19 cellular contexts compared by ENCODE assay signal in the genomic region with DNA sequence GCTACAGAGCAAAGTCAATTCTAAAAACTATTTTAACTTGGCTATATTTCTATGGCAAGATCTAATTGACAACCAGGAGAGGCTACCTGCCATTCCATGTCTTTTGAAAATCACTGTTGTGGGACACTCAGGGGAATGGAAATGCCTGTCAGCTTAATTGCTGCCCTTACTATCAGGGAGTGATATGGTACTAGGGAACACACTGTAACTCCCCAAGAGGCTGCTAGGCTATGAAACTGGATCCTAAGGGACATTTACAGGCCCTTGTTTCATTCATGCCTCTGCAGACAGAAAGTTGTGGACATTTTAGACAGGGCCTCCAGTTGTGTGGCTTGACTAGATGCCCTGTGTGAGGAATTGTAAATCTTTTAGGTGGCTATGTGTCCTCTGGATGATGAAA. TPM values are rescaled to one million over a fixed set of nuclear protein-coding genes. Genes with fewer than 3 reads are reported as not detected.
DNase-seq lines count a peak whose midpoint lies in the region; ATAC-seq, FAIRE-seq and TF ChIP-seq lines count a peak whose summit lies in the region.
"Had no signal": no experiment of that assay in that cellular context is flagged by ENCODE, and none has a peak within 500 bp of the region (broad histone marks: within the 10 kb centered on the region; RNA-seq: fewer than 3 reads in every experiment).

No MANE protein-coding gene starts in this region.

- no peak overlapping the region for H3K4me2 ChIP-seq in GM23338
- no peak overlapping the region for H3K4me2 ChIP-seq in IMR-90 (ENCODE audit: low read depth, low read length)

- no peak overlapping the region for H3K27ac Mint-ChIP-seq in GM23338
- H3K27ac Mint-ChIP-seq: CD4-positive, alpha-beta memory T cell had no signal

- H3K79me1 ChIP-seq in IMR-90 (ENCODE audit: low read depth in 1 of 2, low read length in 2 of 2) = no peaks in the 10 kb centered on the region

- no peaks in the 10 kb centered on the region for H4K20me1 ChIP-seq in GM23338 (replicated peaks; ENCODE audit: insufficient read depth)
- H4K20me1 ChIP-seq in IMR-90 (ENCODE audit: insufficient read depth, low read length) = no peaks in the 10 kb centered on the region

- intact Hi-C loops in IMR-90 (cut with micrococcal nuclease) = no loop called here
- intact Hi-C loops in heart left ventricle (cut with DNase I) = no loop called here
- intact Hi-C loops in left ventricle myocardium superior (cut with micrococcal nuclease) = no loop called here

- no peaks in the 10 kb centered on the region for H3F3A ChIP-seq in GM23338 (replicated peaks; ENCODE audit: low read depth)

- no peak overlapping the region for H2BK15ac ChIP-seq in IMR-90 (ENCODE audit: low read depth, low read length)

- DNase-seq in GM23338 (ENCODE audit: low spot score) (no peak), IMR-90 (no peak), heart left ventricle (no peak), left ventricle myocardium superior (no peak), hypothalamus (lab: John Stamatoyannopoulos, UW) (no peak), RCC 7860 (ENCODE audit: low spot score) (no peak), nucleus accumbens (lab: John Stamatoyannopoulos, UW) (no peak)
- DNase-seq in activated CD8-positive, alpha-beta memory T cell treated with anti-CD3 and anti-CD28 coated beads for 24 hours = no peak
- DNase-seq: CD4-positive, alpha-beta memory T cell; COR-L47; DND-41; H7; HCEC 1CT had no signal

- H3K27me3 Mint-ChIP-seq in GM23338 (ENCODE audit: insufficient read depth, low read depth, poor library complexity) = no peaks in the 10 kb centered on the region
- H3K27me3 Mint-ChIP-seq: CD4-positive, alpha-beta memory T cell had no signal

- no peaks in the 10 kb centered on the region for H3K79me2 ChIP-seq in GM23338 (replicated peaks; ENCODE audit: insufficient read depth)

- no peak overlapping the region for H3K27ac ChIP-seq in GM23338 (ENCODE audit: low read depth)
- no peak overlapping the region for H3K27ac ChIP-seq in IMR-90 (ENCODE audit: insufficient read depth, low read length)
- H3K27ac ChIP-seq in heart left ventricle = peak overlapping the region in 4 of 12 donors; percentile 23 to 54 (median 41)

- no peak overlapping the region for H2BK5ac ChIP-seq in IMR-90 (ENCODE audit: low read depth, low read length, poor library complexity, severe bottlenecking)

- FAIRE-seq in RCC 7860 (lab: Jason Lieb, UNC) = no peak
- FAIRE-seq: G401.6, GM12892, H1 had no signal

- H3K4me1 ChIP-seq in GM23338 (ENCODE audit: insufficient read depth) (peaks cover 18% of the 10 kb centered on the region), IMR-90 (ENCODE audit: control insufficient read depth, insufficient read depth, low read length) (no peaks in the 10 kb centered on the region), heart left ventricle (peaks cover 0 to 15% (median 0%) of the 10 kb centered on the region in 12 donors)

- no peak overlapping the region for H3K4me3 Mint-ChIP-seq in GM23338
- H3K4me3 Mint-ChIP-seq: CD4-positive, alpha-beta memory T cell had no signal

- no peaks in the 10 kb centered on the region for H3K36me3 Mint-ChIP-seq in GM23338 (ENCODE audit: low read depth)
- H3K36me3 Mint-ChIP-seq: CD4-positive, alpha-beta memory T cell had no signal

- BruUV-seq in IMR-90 (replicated peaks; lab: Mats Ljungman, UMichigan) = no TSS peak

- no peak overlapping the region for H3K4me3 ChIP-seq in GM23338
- H3K4me3 ChIP-seq in IMR-90 (ENCODE audit: insufficient read depth, low read depth, low read length) = no peak overlapping the region
- no peak overlapping the region for H3K4me3 ChIP-seq in heart left ventricle

- in situ Hi-C loops in IMR-90 (cut with MboI; ENCODE audit: low sequenced_read_pairs) = no loop called here

- H3K18ac ChIP-seq in IMR-90 (ENCODE audit: low read depth, low read length) = no peak overlapping the region

- H2BK120ac ChIP-seq in IMR-90 (ENCODE audit: low read depth, low read length) = no peak overlapping the region

- H3K56ac ChIP-seq in IMR-90 (ENCODE audit: extremely low read depth, insufficient read depth, low read length) = no peak overlapping the region

- ATAC-seq in GM23338 = no peak
- ATAC-seq in IMR-90 (ENCODE audit: low read depth) = no peak
- peak; percentile 67 to 84 (median 76) for ATAC-seq in heart left ventricle
- ATAC-seq in left ventricle myocardium superior = peak; percentile 92

- H4K5ac ChIP-seq in IMR-90 (ENCODE audit: low read depth, low read length) = no peak overlapping the region

- CTCF ChIA-PET in IMR-90 (lab: Yijun Ruan, JAX) = no interaction called here

- H3K9me3 Mint-ChIP-seq in GM23338 = no peaks in the 10 kb centered on the region
- H3K9me3 Mint-ChIP-seq: CD4-positive, alpha-beta memory T cell had no signal

- no peak overlapping the region for H3K4ac ChIP-seq in IMR-90 (ENCODE audit: low read depth, low read length)

- H3K27me3 ChIP-seq in GM23338 (ENCODE audit: insufficient read depth) (no peaks in the 10 kb centered on the region), IMR-90 (ENCODE audit: control insufficient read depth, insufficient read depth, low read length) (no peaks in the 10 kb centered on the region), heart left ventricle (no peaks in the 10 kb centered on the region)

- H4K8ac ChIP-seq in IMR-90 (ENCODE audit: low read depth in 2 of 2, low read length in 2 of 2) = no peak overlapping the region

- TF ChIP-seq POLR2A in IMR-90 (IDR thresholded peaks at IDR 0.05; ENCODE audit: low read depth, low read length) (no peak), heart left ventricle (IDR thresholded peaks at IDR 0.05) (no peak)

- POLR2A ChIA-PET in IMR-90 (lab: Charles Lee; ENCODE audit: unreplicated experiment) = no interaction called here

- H3K9me1 ChIP-seq in IMR-90 (ENCODE audit: insufficient read depth, low read length) = no peaks in the 10 kb centered on the region

- H4K91ac ChIP-seq in IMR-90 (ENCODE audit: insufficient read depth, low read depth, low read length) = no peak overlapping the region

- H3K36me3 ChIP-seq in GM23338 (ENCODE audit: insufficient read depth) (no peaks in the 10 kb centered on the region), IMR-90 (ENCODE audit: control insufficient read depth, insufficient read depth, low read length) (no peaks in the 10 kb centered on the region), heart left ventricle (no peaks in the 10 kb centered on the region)

- peaks cover 25% of the 10 kb centered on the region; the same call in 2 of the 3 replicates for H3K4me1 Mint-ChIP-seq in GM23338

- dilution Hi-C loops in IMR-90 (cut with HindIII; ENCODE audit: low sequenced_read_pairs, unreplicated experiment) = no loop called here

- H3K9me3 ChIP-seq in IMR-90 (ENCODE audit: control insufficient read depth, insufficient read depth, low read length) = no peaks in the 10 kb centered on the region
- H3K9me3 ChIP-seq in heart left ventricle = no peaks in the 10 kb centered on the region

- no peak for TF ChIP-seq CTCF in GM23338 (conservative IDR thresholded peaks at IDR 0.05; ENCODE audit: low read depth in 2 of 2)
- no peak for TF ChIP-seq CTCF in IMR-90 (conservative IDR thresholded peaks at IDR 0.05; ENCODE audit: low read depth, low read length)
- TF ChIP-seq CTCF in heart left ventricle (IDR thresholded peaks at IDR 0.05) = no peak

- H3K14ac ChIP-seq in IMR-90 (replicated peaks; ENCODE audit: low read depth, low read length) = no peak overlapping the region

- H2AK5ac ChIP-seq in IMR-90 (ENCODE audit: low read depth, low read length) = no peak overlapping the region

- no peak overlapping the region for H3K23ac ChIP-seq in IMR-90 (ENCODE audit: low read depth, low read length)

- H2AK9ac ChIP-seq in IMR-90 (replicated peaks; ENCODE audit: low read depth, low read length, poor library complexity) = peak overlapping the region; percentile 56

- H2BK20ac ChIP-seq in IMR-90 (ENCODE audit: low read depth, low read length) = no peak overlapping the region

- H3K9me2 ChIP-seq in GM23338 (ENCODE audit: insufficient read depth) = no peaks in the 10 kb centered on the region

- TF ChIP-seq RAD21 in IMR-90 (IDR thresholded peaks at IDR 0.05; ENCODE audit: low read length) = no peak

- H2AFZ ChIP-seq in GM23338 (0 out of 2 replicates have a peak overlapping the region, but pooled peaks have one; percentile 54), IMR-90 (replicated peaks; ENCODE audit: low read length, poor library complexity) (no peak overlapping the region)

- no peak overlapping the region for H3K9ac ChIP-seq in IMR-90 (ENCODE audit: low read depth, low read length)

TF ChIP-seq in GM23338, 12 proteins besides CTCF, POLR2A, EP300 and RAD21 (continues in another document):
- TF ChIP-seq ZNF331 (CRISPR knock-in tag; IDR thresholded peaks at IDR 0.05; ENCODE audit: low read depth) (no peak), EZH2 (IDR thresholded peaks at IDR 0.05; ENCODE audit: low read depth, unreplicated experiment) (no peak), ZNF114 (CRISPR knock-in tag; IDR thresholded peaks at IDR 0.05) (no peak)

TF ChIP-seq in IMR-90, 13 proteins besides CTCF, POLR2A, EP300 and RAD21:
- TF ChIP-seq, protein P1, sequence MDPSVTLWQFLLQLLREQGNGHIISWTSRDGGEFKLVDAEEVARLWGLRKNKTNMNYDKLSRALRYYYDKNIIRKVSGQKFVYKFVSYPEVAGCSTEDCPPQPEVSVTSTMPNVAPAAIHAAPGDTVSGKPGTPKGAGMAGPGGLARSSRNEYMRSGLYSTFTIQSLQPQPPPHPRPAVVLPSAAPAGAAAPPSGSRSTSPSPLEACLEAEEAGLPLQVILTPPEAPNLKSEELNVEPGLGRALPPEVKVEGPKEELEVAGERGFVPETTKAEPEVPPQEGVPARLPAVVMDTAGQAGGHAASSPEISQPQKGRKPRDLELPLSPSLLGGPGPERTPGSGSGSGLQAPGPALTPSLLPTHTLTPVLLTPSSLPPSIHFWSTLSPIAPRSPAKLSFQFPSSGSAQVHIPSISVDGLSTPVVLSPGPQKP (IDR thresholded peaks at IDR 0.05; ENCODE audit: borderline replicate concordance, low read depth, low read length) = no peak
- no peak for TF ChIP-seq MAFK (IDR thresholded peaks at IDR 0.05; ENCODE audit: low read depth, low read length)
- no peak for TF ChIP-seq NFE2L2 (IDR thresholded peaks at IDR 0.05; ENCODE audit: low read depth, low read length)
- TF ChIP-seq RFX5 (IDR thresholded peaks at IDR 0.05; ENCODE audit: low read depth, low read length) = no peak
- no peak for TF ChIP-seq FOS (IDR thresholded peaks at IDR 0.05; ENCODE audit: low read depth, low read length)

RNA-seq across cellular contexts. Expression of a gene that starts 3.4 kb away (rescaled TPM):
- not detected in 2 replicates for total RNA-seq in GM23338 (2014; rRNA removed; shearing (Covaris generic))
- polyA plus RNA-seq in GM23338 (2016; fragmentation: Nextera tagmentation; extraction: Ambion mirVana) (not detected in 2 replicates), IMR-90 (2012; rRNA removed) (not detected in 2 replicates), heart left ventricle (not detected)
- total RNA-seq in IMR-90 (2012; rRNA removed) (not detected in 2 replicates), heart left ventricle (not detected), left ventricle myocardium superior (not detected)
- polyA plus RNA-seq in IMR-90 (2012; cell fraction: cytosol; rRNA removed) = not detected in 2 replicates
- not detected in 2 replicates for polyA plus RNA-seq in IMR-90 (2012; cell fraction: nucleus; rRNA removed; ENCODE audit: low replicate concordance)
- total RNA-seq: A172; A673; CD4-positive, alpha-beta memory T cell; H1; H7 had no signal
- polyA plus RNA-seq: BJ; CD4-positive, alpha-beta memory T cell; H1 had no signal

Comparison
In these comparisons a context has a peak if more than half of its experiments do, and no peak if none do; other contexts are left out.
1. ATAC-seq: peak in heart left ventricle (4 of 4) and left ventricle myocardium superior (single experiment); none in GM23338 (single experiment) and IMR-90 (single experiment).